ENCODE assay signal across 16 cellular contexts in genomic region chr2:9250498-9251153, GRCh38. TPM values are rescaled to one million over a fixed set of nuclear protein-coding genes. Genes with fewer than 3 reads are reported as not detected.
A peak's percentile ranks its signal among the peaks of the same experiment; 100 is the strongest.
DNase-seq lines count a peak whose midpoint lies in the region; ATAC-seq and TF ChIP-seq lines count a peak whose summit lies in the region.
"Had no signal": no experiment of that assay in that cellular context is flagged by ENCODE, and none has a peak within 500 bp of the region (broad histone marks: within the 10 kb centered on the region; RNA-seq: fewer than 3 reads in every experiment).

No MANE protein-coding gene starts in this region.

- H3K9me2 ChIP-seq in MM.1S (replicated peaks; ENCODE audit: insufficient read depth, low read length), result no peaks in the 10 kb centered on the region

- no peaks in the 10 kb centered on the region for H3F3A ChIP-seq in MM.1S (ENCODE audit: insufficient read depth, low read length)

- TF ChIP-seq CTCF in foreskin keratinocyte (conservative IDR thresholded peaks at IDR 0.05) (no peak), psoas muscle (IDR thresholded peaks at IDR 0.05) (no peak), MM.1S (IDR thresholded peaks at IDR 0.05; ENCODE audit: low read length) (no peak)

- no peak for ATAC-seq in T-helper 17 cell
- peak; percentile 64 for ATAC-seq in foreskin keratinocyte
- no peak for ATAC-seq in psoas muscle
- ATAC-seq: GM12878; stimulated activated memory B cell treated with anti-CD40 and anti-IgM and Interleukin-4, amounts not matched to agents 10 μg/mL and 1 μg/mL and 100 μg/mL, for 72 hours had no signal

- peak overlapping the region; percentile 48 for H3K27ac Mint-ChIP-seq in T-helper 17 cell
- H3K27ac Mint-ChIP-seq: activated CD4-positive, alpha-beta T cell treated with anti-CD3 and anti-CD28 coated beads, Interleukin-2, amount 10 ng/mL, durations not matched to agents 7 days and 5 days; activated T-helper 2 cell treated with anti-CD3 and anti-CD28 coated beads, Interferon-gamma antibody, Interleukin-2, Interleukin-4, amounts not matched to agents 10 μg/mL and 5 μg/mL and 100 μg/mL, durations not matched to agents 14 hours and 24 hours and 36 hours; memory B cell; stimulated activated memory B cell treated with anti-CD40 and anti-IgM and Interleukin-4, amounts not matched to agents 10 μg/mL and 1 μg/mL and 100 μg/mL, for 72 hours had no signal

- no peaks in the 10 kb centered on the region for H3K9me3 ChIP-seq in T-helper 17 cell (ENCODE audit: control insufficient read depth, low read length, poor library complexity, severe bottlenecking)
- no peaks in the 10 kb centered on the region for H3K9me3 ChIP-seq in psoas muscle
- H3K9me3 ChIP-seq in MM.1S (replicated peaks; ENCODE audit: insufficient read depth, low read length), result no peaks in the 10 kb centered on the region

- H3K36me3 ChIP-seq in psoas muscle (ENCODE audit: insufficient read depth in 1 of 2, low read depth in 1 of 2), result no peaks in the 10 kb centered on the region
- H3K36me3 ChIP-seq in MM.1S (replicated peaks; ENCODE audit: insufficient read depth, low read length), result no peaks in the 10 kb centered on the region
- H3K36me3 ChIP-seq: cardiac muscle cell had no signal

- H3K4me3 ChIP-seq in psoas muscle, result no peak overlapping the region
- no peak overlapping the region for H3K4me3 ChIP-seq in MM.1S (ENCODE audit: low read length)
- H3K4me3 ChIP-seq: cardiac muscle cell, GM12878 had no signal

- H3K4me3 Mint-ChIP-seq in T-helper 17 cell, result no peak overlapping the region
- H3K4me3 Mint-ChIP-seq: activated CD4-positive, alpha-beta T cell treated with anti-CD3 and anti-CD28 coated beads, Interleukin-2, amount 10 ng/mL, durations not matched to agents 7 days and 5 days; memory B cell; stimulated activated memory B cell treated with anti-CD40 and anti-IgM and Interleukin-4, amounts not matched to agents 10 μg/mL and 1 μg/mL and 100 μg/mL, for 72 hours had no signal

- no peaks in the 10 kb centered on the region for H3K27me3 ChIP-seq in foreskin keratinocyte
- H3K27me3 ChIP-seq in psoas muscle (ENCODE audit: insufficient read depth in 3 of 3, low read length in 2 of 3), result no peaks in the 10 kb centered on the region
- H3K27me3 ChIP-seq in MM.1S (replicated peaks; ENCODE audit: insufficient read depth, low read length), result no peaks in the 10 kb centered on the region
- H3K27me3 ChIP-seq: cardiac muscle cell had no signal

- no peaks in the 10 kb centered on the region for H3K36me3 Mint-ChIP-seq in T-helper 17 cell (ENCODE audit: low read depth)
- H3K36me3 Mint-ChIP-seq: memory B cell; stimulated activated memory B cell treated with anti-CD40 and anti-IgM and Interleukin-4, amounts not matched to agents 10 μg/mL and 1 μg/mL and 100 μg/mL, for 72 hours had no signal

- H4K20me1 ChIP-seq in MM.1S (ENCODE audit: insufficient read depth, low read length), result no peaks in the 10 kb centered on the region

- DNase-seq in EL, result peak; percentile 30
- no peak for DNase-seq in T-helper 17 cell
- DNase-seq in foreskin keratinocyte, result peak; percentile 50 to 80
- DNase-seq in psoas muscle, result no peak
- no peak for DNase-seq in MM.1S
- no peak for DNase-seq in DMS79 (lab: John Stamatoyannopoulos, UW)
- DNase-seq in substantia nigra (lab: John Stamatoyannopoulos, UW), result no peak
- DNase-seq in dedifferentiated amniotic fluid mesenchymal stem cell (ENCODE audit: extremely low spot score), result no peak
- DNase-seq: activated CD4-positive, alpha-beta T cell treated with anti-CD3 and anti-CD28 coated beads, Interleukin-2, amount 10 ng/mL, durations not matched to agents 7 days and 5 days; erythroblast; stimulated activated CD4-positive, alpha-beta T cell treated with anti-CD3 and anti-CD28 coated beads, Interleukin-4, amount 100 ng/mL, for 4 hours had no signal

- no peak overlapping the region for H3K9ac ChIP-seq in MM.1S (ENCODE audit: low read length)

- H3K4me1 Mint-ChIP-seq in T-helper 17 cell, result no peaks in the 10 kb centered on the region
- H3K4me1 Mint-ChIP-seq: activated CD4-positive, alpha-beta T cell treated with anti-CD3 and anti-CD28 coated beads, Interleukin-2, amount 10 ng/mL, durations not matched to agents 7 days and 5 days; memory B cell; stimulated activated memory B cell treated with anti-CD40 and anti-IgM and Interleukin-4, amounts not matched to agents 10 μg/mL and 1 μg/mL and 100 μg/mL, for 72 hours had no signal

- H3K79me2 ChIP-seq in MM.1S (ENCODE audit: low read length), result no peaks in the 10 kb centered on the region

- H2AFZ ChIP-seq in MM.1S (ENCODE audit: low read length), result no peak overlapping the region

- H3K4me1 ChIP-seq in foreskin keratinocyte (peaks cover 48% of the 10 kb centered on the region), psoas muscle (peaks cover 11% of the 10 kb centered on the region), MM.1S (ENCODE audit: low read length) (no peaks in the 10 kb centered on the region)

- WGBS in psoas muscle, 3 donors, result 82 to 86% (median 82%) methylated on average over 12 of the region's 12 CpGs

- H3K27ac ChIP-seq in foreskin keratinocyte, result peak overlapping the region; percentile 82
- H3K27ac ChIP-seq in psoas muscle, result peak overlapping the region; percentile 46
- no peak overlapping the region for H3K27ac ChIP-seq in MM.1S (ENCODE audit: low read length)
- H3K27ac ChIP-seq in substantia nigra (ENCODE audit: low read depth, low read length, poor library complexity, severe bottlenecking), result no peak overlapping the region
- H3K27ac ChIP-seq: cardiac muscle cell had no signal

- intact Hi-C loops in psoas muscle (cut with DNase I), result no loop called here

- H3K27me3 Mint-ChIP-seq in T-helper 17 cell, result peaks cover 65% of the 10 kb centered on the region

- H3K4me2 ChIP-seq in MM.1S (ENCODE audit: low read depth, low read length), result no peak overlapping the region

RNA-seq across cellular contexts. Expression of gene ASAP2, which starts 44.0 kb away (rescaled TPM):
- total RNA-seq in T-helper 17 cell (10 to 100 TPM in 1 of 2 donors, under 1 TPM in 1; 0.75 to 14.8 TPM), foreskin keratinocyte (57.2 and 69.3 TPM in 2 replicates), psoas muscle (1 to 10 TPM; 2.5 to 9.0 (median 4.1) TPM)
- polyA plus RNA-seq in foreskin keratinocyte (20.8 and 21.8 TPM in 2 replicates), psoas muscle (1 to 10 TPM; 1.6 to 3.3 (median 2.0) TPM)

Comparison
In these comparisons a context has a peak if more than half of its experiments do, and no peak if none do; other contexts are left out.
1. DNase-seq: peak in EL (single experiment) and foreskin keratinocyte (2 of 2); none in T-helper 17 cell (0 of 3), psoas muscle (0 of 2), MM.1S (single experiment), DMS79 (single experiment), substantia nigra (0 of 49) and dedifferentiated amniotic fluid mesenchymal stem cell (single experiment).
2. H3K27ac ChIP-seq: peak in foreskin keratinocyte (single experiment) and psoas muscle (single experiment); none in MM.1S (single experiment) and substantia nigra (single experiment).